In the genomic region with DNA sequence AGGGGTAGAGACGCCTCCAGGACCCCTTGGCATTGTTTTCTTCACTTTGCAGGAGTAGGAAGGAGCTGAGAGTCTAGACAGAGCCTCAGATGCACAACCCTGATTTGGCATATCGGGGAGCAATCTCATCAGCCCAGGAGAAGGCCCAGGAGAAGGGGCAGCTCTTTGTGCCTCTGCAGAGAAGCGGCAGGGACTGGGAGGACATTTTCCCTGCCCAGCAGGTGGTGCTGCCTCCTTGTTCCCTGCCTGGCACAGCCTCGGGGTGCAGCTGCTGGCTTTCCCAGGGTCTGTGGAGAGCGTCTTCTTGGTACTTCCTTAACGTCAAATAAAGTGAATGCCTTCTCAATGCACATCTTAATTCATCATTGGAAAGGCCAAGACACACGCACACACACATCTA, we compare ENCODE assay signal across 13 cellular contexts.
DNase-seq lines count a peak whose midpoint lies in the region; ATAC-seq lines count a peak whose summit lies in the region.
"Had no signal": no experiment of that assay in that cellular context is flagged by ENCODE, and none has a peak within 500 bp of the region (broad histone marks: within the 10 kb centered on the region; RNA-seq: fewer than 3 reads in every experiment).

No MANE protein-coding gene starts in this region.

- no peak overlapping the region for H3K4me3 ChIP-seq in naive thymus-derived CD4-positive, alpha-beta T cell (ENCODE audit: low read length)
- H3K4me3 ChIP-seq: thoracic aorta had no signal

- no peak overlapping the region for H3K4me3 Mint-ChIP-seq in naive thymus-derived CD4-positive, alpha-beta T cell
- H3K4me3 Mint-ChIP-seq in stimulated activated naive B cell treated with anti-CD40 and anti-IgM and Interleukin-4, amounts not matched to agents 10 μg/mL and 1 μg/mL and 100 μg/mL, for 72 hours, result no peak overlapping the region
- H3K4me3 Mint-ChIP-seq: T-helper 1 cell treated with Interleukin-12 subunit alpha and Interleukin-12 subunit beta and Interleukin-4 antibody, amounts not matched to agents 30 μg/mL and 1 μg/mL, for 36 hours had no signal

- H3K4me1 Mint-ChIP-seq in naive thymus-derived CD4-positive, alpha-beta T cell, result peaks cover 11 to 20% (median 15%) of the 10 kb centered on the region in 7 donors
- H3K4me1 Mint-ChIP-seq in stimulated activated naive B cell treated with anti-CD40 and anti-IgM and Interleukin-4, amounts not matched to agents 10 μg/mL and 1 μg/mL and 100 μg/mL, for 72 hours, result peaks cover 13 to 33% of the 10 kb centered on the region in 2 donors

- H3K27ac Mint-ChIP-seq in naive thymus-derived CD4-positive, alpha-beta T cell, result no peak overlapping the region
- H3K27ac Mint-ChIP-seq in stimulated activated naive B cell treated with anti-CD40 and anti-IgM and Interleukin-4, amounts not matched to agents 10 μg/mL and 1 μg/mL and 100 μg/mL, for 72 hours, result no peak overlapping the region
- H3K27ac Mint-ChIP-seq: T-helper 1 cell treated with Interleukin-12 subunit alpha and Interleukin-12 subunit beta and Interleukin-4 antibody, amounts not matched to agents 30 μg/mL and 1 μg/mL, for 36 hours had no signal

- H3K27ac ChIP-seq in naive thymus-derived CD4-positive, alpha-beta T cell (ENCODE audit: low read depth, low read length), result no peak overlapping the region
- H3K27ac ChIP-seq: neutrophil, thoracic aorta had no signal

- no peaks in the 10 kb centered on the region for H3K27me3 ChIP-seq in naive thymus-derived CD4-positive, alpha-beta T cell (ENCODE audit: control insufficient read depth in 2 of 2, insufficient read depth in 2 of 2, low read length in 2 of 2)

- peak; percentile 26 for DNase-seq in NCI-H2171 treated with DMSO at 0.1 percent for 48 hours (lab: John Stamatoyannopoulos, UW)
- no peak for DNase-seq in NCI-H2171 (lab: John Stamatoyannopoulos, UW)
- DNase-seq in HK-2 (ENCODE audit: unreplicated experiment), result peak; percentile 9
- DNase-seq in RKO (ENCODE audit: low spot score), result peak; percentile 12
- DNase-seq in naive thymus-derived CD4-positive, alpha-beta T cell, result peak in 6 of 9 donors; percentile 8 to 33 (median 18)
- no peak for DNase-seq in stimulated activated naive B cell treated with anti-CD40 and anti-IgM and Interleukin-4, amounts not matched to agents 10 μg/mL and 1 μg/mL and 100 μg/mL, for 72 hours
- DNase-seq: activated effector memory CD4-positive, alpha-beta T cell treated with Interleukin-2 at 50 U/mL for 16 hours; NCI-H510A had no signal

- H3K9me3 Mint-ChIP-seq in naive thymus-derived CD4-positive, alpha-beta T cell, result peaks cover 0 to 2% (median 0%) of the 10 kb centered on the region in 11 donors
- H3K9me3 Mint-ChIP-seq in stimulated activated naive B cell treated with anti-CD40 and anti-IgM and Interleukin-4, amounts not matched to agents 10 μg/mL and 1 μg/mL and 100 μg/mL, for 72 hours, result no peaks in the 10 kb centered on the region
- H3K9me3 Mint-ChIP-seq: T-helper 1 cell treated with Interleukin-12 subunit alpha and Interleukin-12 subunit beta and Interleukin-4 antibody, amounts not matched to agents 30 μg/mL and 1 μg/mL, for 36 hours had no signal

- CTCF ChIA-PET in naive thymus-derived CD4-positive, alpha-beta T cell (lab: Charles Lee), result interaction anchor here (0.9 kb wide), 1 partner anchor 61 kb away, joined by 3 read pairs; no protein-coding TSS in a partner anchor

- H3K36me3 Mint-ChIP-seq in naive thymus-derived CD4-positive, alpha-beta T cell, result no peaks in the 10 kb centered on the region
- peaks cover 0 to 2% of the 10 kb centered on the region in 2 donors for H3K36me3 Mint-ChIP-seq in stimulated activated naive B cell treated with anti-CD40 and anti-IgM and Interleukin-4, amounts not matched to agents 10 μg/mL and 1 μg/mL and 100 μg/mL, for 72 hours

- ATAC-seq in naive thymus-derived CD4-positive, alpha-beta T cell, result no peak
- no peak for ATAC-seq in stimulated activated naive B cell treated with anti-CD40 and anti-IgM and Interleukin-4, amounts not matched to agents 10 μg/mL and 1 μg/mL and 100 μg/mL, for 72 hours (replicated peaks)
- ATAC-seq in GM19467 (IDR thresholded peaks at IDR 0.05; ENCODE audit: unreplicated experiment), result no peak
- ATAC-seq in GM21619 (IDR thresholded peaks at IDR 0.05; ENCODE audit: unreplicated experiment), result no peak

- no peaks in the 10 kb centered on the region for H3K4me1 ChIP-seq in naive thymus-derived CD4-positive, alpha-beta T cell (ENCODE audit: control insufficient read depth in 2 of 2, insufficient read depth in 2 of 2, low read length in 2 of 2)

- POLR2A ChIA-PET in naive thymus-derived CD4-positive, alpha-beta T cell (lab: Charles Lee), result no interaction called here

- H3K9me3 ChIP-seq in naive thymus-derived CD4-positive, alpha-beta T cell (ENCODE audit: control insufficient read depth in 2 of 3, low read length in 3 of 3), result no peaks in the 10 kb centered on the region
- H3K9me3 ChIP-seq: neutrophil, thoracic aorta had no signal

- intact Hi-C loops in naive thymus-derived CD4-positive, alpha-beta T cell (cut with micrococcal nuclease), result loop anchor here (1.0 to 10.0 kb wide), 4 partner anchors 53 to 271 kb away; no protein-coding TSS in a partner anchor

- H3K36me3 ChIP-seq in naive thymus-derived CD4-positive, alpha-beta T cell (ENCODE audit: control insufficient read depth in 2 of 3, insufficient read depth in 3 of 3, low read length in 3 of 3), result no peaks in the 10 kb centered on the region
- H3K36me3 ChIP-seq: neutrophil, thoracic aorta had no signal

- peaks cover 0 to 7% (median 0%) of the 10 kb centered on the region in 5 donors for H3K27me3 Mint-ChIP-seq in naive thymus-derived CD4-positive, alpha-beta T cell
- H3K27me3 Mint-ChIP-seq in stimulated activated naive B cell treated with anti-CD40 and anti-IgM and Interleukin-4, amounts not matched to agents 10 μg/mL and 1 μg/mL and 100 μg/mL, for 72 hours, result no peaks in the 10 kb centered on the region

Comparison
In these comparisons a context has a peak if more than half of its experiments do, and no peak if none do; other contexts are left out.
1. DNase-seq: peak in NCI-H2171 treated with DMSO at 0.1 percent for 48 hours (single experiment), HK-2 (single experiment), RKO (single experiment) and naive thymus-derived CD4-positive, alpha-beta T cell (6 of 9); none in NCI-H2171 (single experiment) and stimulated activated naive B cell treated with anti-CD40 and anti-IgM and Interleukin-4, amounts not matched to agents 10 μg/mL and 1 μg/mL and 100 μg/mL, for 72 hours (single experiment).